In the genomic region with DNA sequence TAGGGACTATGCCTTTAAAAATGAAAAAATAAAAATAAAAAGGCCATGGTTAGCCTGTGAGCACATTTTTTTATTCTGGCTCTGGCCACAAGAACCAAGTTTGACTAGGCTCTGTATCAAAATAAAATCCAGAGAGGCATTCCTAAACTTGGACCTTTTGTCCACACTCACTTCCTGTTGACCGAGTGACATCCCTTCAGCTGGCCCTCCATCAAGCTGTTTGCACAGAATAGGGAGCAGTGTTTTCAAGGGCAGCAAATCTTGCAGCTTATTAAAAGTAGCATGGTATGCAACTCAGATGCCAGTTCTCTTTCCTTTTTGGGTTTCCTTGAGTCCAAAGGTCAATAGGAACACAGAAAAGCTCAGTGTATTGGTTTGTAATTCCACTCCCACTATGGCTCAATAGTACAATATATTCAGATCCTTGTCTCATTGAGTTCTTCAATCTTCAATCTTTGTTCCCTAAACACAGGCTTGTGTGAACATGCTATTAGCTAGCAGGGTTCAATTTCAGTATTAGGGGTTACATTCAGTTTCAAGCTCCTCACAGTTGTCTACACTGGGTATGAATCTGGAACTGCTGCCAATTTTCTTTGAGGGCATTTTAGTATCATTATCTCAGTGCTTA, we compare ENCODE assay signal across 8 cellular contexts.
DNase-seq lines count a peak whose midpoint lies in the region; ATAC-seq and TF ChIP-seq lines count a peak whose summit lies in the region.

No MANE protein-coding gene starts in this region.

- intact Hi-C loops in heart right ventricle (cut with DNase I) = loop anchor here in 6 of 10 donors (1.0 to 10.0 kb wide), 7 partner anchors 88 to 377 kb away; a partner anchor contains a TSS

- ATAC-seq in SK-N-SH treated with all-trans-retinoic acid at 6 μM for 48 hours = peak; percentile 63
- peak; percentile 91 to 96 (median 94) for ATAC-seq in heart right ventricle
- ATAC-seq in GM18519 (IDR thresholded peaks at IDR 0.05; ENCODE audit: low FRiP score, unreplicated experiment) = no peak
- no peak for ATAC-seq in GM21723 (IDR thresholded peaks at IDR 0.05; ENCODE audit: unreplicated experiment)

- DNase-seq in GM04503 (ENCODE audit: low read depth) (peak; percentile 83), heart right ventricle (peak; percentile 32 to 75), renal cortical epithelial cell (ENCODE audit: low read depth) (peak; percentile 45), activated gamma-delta T cell (lab: John Stamatoyannopoulos, UW) (no peak), NCI-H187 (lab: John Stamatoyannopoulos, UW) (no peak)

- peak overlapping the region in 1 of 10 donors; percentile 6 for H3K4me3 ChIP-seq in heart right ventricle

- TF ChIP-seq CTCF in heart right ventricle (IDR thresholded peaks at IDR 0.05) = no peak

- peak overlapping the region; percentile 32 to 86 (median 68) for H3K27ac ChIP-seq in heart right ventricle

- no peaks in the 10 kb centered on the region for H3K27me3 ChIP-seq in heart right ventricle

- WGBS in heart right ventricle, 2 donors = 3 to 10% methylated on average over 1 of the region's 1 CpG

- no peaks in the 10 kb centered on the region for H3K9me3 ChIP-seq in heart right ventricle

- H3K4me1 ChIP-seq in heart right ventricle = peaks cover 11 to 66% (median 35%) of the 10 kb centered on the region in 9 donors

- no peaks in the 10 kb centered on the region for H3K36me3 ChIP-seq in heart right ventricle

TF ChIP-seq in SK-N-SH treated with all-trans-retinoic acid at 6 μM for 48 hours, 23 proteins besides CTCF, POLR2A, EP300 and RAD21:
- TF ChIP-seq ZC3H10 (CRISPR knock-in tag; IDR thresholded peaks at IDR 0.05) (no peak), TCF4 (CRISPR knock-in tag; IDR thresholded peaks at IDR 0.05; ENCODE audit: borderline replicate concordance) (no peak), GLIS3 (CRISPR knock-in tag; IDR thresholded peaks at IDR 0.05) (no peak), ARNTL (CRISPR knock-in tag; IDR thresholded peaks at IDR 0.05; ENCODE audit: borderline replicate concordance, low read depth) (no peak)
- TF ChIP-seq, protein P1, sequence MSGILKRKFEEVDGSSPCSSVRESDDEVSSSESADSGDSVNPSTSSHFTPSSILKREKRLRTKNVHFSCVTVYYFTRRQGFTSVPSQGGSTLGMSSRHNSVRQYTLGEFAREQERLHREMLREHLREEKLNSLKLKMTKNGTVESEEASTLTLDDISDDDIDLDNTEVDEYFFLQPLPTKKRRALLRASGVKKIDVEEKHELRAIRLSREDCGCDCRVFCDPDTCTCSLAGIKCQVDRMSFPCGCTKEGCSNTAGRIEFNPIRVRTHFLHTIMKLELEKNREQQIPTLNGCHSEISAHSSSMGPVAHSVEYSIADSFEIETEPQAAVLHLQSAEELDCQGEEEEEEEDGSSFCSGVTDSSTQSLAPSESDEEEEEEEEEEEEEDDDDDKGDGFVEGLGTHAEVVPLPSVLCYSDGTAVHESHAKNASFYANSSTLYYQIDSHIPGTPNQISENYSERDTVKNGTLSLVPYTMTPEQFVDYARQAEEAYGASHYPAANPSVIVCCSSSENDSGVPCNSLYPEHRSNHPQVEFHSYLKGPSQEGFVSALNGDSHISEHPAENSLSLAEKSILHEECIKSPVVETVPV (CRISPR knock-in tag; IDR thresholded peaks at IDR 0.05) = no peak
- TF ChIP-seq, protein P2, sequence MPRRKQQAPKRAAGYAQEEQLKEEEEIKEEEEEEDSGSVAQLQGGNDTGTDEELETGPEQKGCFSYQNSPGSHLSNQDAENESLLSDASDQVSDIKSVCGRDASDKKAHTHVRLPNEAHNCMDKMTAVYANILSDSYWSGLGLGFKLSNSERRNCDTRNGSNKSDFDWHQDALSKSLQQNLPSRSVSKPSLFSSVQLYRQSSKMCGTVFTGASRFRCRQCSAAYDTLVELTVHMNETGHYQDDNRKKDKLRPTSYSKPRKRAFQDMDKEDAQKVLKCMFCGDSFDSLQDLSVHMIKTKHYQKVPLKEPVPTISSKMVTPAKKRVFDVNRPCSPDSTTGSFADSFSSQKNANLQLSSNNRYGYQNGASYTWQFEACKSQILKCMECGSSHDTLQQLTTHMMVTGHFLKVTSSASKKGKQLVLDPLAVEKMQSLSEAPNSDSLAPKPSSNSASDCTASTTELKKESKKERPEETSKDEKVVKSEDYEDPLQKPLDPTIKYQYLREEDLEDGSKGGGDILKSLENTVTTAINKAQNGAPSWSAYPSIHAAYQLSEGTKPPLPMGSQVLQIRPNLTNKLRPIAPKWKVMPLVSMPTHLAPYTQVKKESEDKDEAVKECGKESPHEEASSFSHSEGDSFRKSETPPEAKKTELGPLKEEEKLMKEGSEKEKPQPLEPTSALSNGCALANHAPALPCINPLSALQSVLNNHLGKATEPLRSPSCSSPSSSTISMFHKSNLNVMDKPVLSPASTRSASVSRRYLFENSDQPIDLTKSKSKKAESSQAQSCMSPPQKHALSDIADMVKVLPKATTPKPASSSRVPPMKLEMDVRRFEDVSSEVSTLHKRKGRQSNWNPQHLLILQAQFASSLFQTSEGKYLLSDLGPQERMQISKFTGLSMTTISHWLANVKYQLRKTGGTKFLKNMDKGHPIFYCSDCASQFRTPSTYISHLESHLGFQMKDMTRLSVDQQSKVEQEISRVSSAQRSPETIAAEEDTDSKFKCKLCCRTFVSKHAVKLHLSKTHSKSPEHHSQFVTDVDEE (CRISPR knock-in tag; IDR thresholded peaks at IDR 0.05) = no peak

Comparison
In these comparisons a context has a peak if more than half of its experiments do, and no peak if none do; other contexts are left out.
1. DNase-seq: peak in GM04503 (single experiment), heart right ventricle (2 of 2) and renal cortical epithelial cell (single experiment); none in activated gamma-delta T cell (single experiment) and NCI-H187 (0 of 2).
2. ATAC-seq: peak in SK-N-SH treated with all-trans-retinoic acid at 6 μM for 48 hours (single experiment) and heart right ventricle (8 of 8); none in GM18519 (single experiment) and GM21723 (single experiment).